Comparison of ENCODE assay signal across 19 cellular contexts in genomic region chr12:54917001-54917488, GRCh38.
DNase-seq lines count a peak whose midpoint lies in the region; ATAC-seq and TF ChIP-seq lines count a peak whose summit lies in the region.
"Had no signal": no experiment of that assay in that cellular context is flagged by ENCODE, and none has a peak within 500 bp of the region (broad histone marks: within the 10 kb centered on the region; RNA-seq: fewer than 3 reads in every experiment).

No MANE protein-coding gene starts in this region.

- no peak overlapping the region for H3K23ac ChIP-seq in H9 (ENCODE audit: insufficient read length, low read depth, low read length)

- H4K20me1 ChIP-seq in H9 (ENCODE audit: control insufficient read depth, insufficient read depth, insufficient read length), result no peaks in the 10 kb centered on the region
- H4K20me1 ChIP-seq: BLaER1 treated with 17β-estradiol and CSF1 and Interleukin-3, amounts not matched to agents 10 nM and 100 nM had no signal

- CTCF ChIA-PET in activated CD8-positive, alpha-beta memory T cell treated with anti-CD3 and anti-CD28 coated beads, Interleukin-2, amount 10 ng/mL, durations not matched to agents 7 days and 5 days (lab: Charles Lee), result no interaction called here

- H3K4me1 ChIP-seq in H9 (ENCODE audit: insufficient read depth, low read length), result no peaks in the 10 kb centered on the region
- H3K4me1 ChIP-seq in left ventricle myocardium inferior, result no peaks in the 10 kb centered on the region
- H3K4me1 ChIP-seq: A549; BLaER1 treated with 17β-estradiol and CSF1 and Interleukin-3, amounts not matched to agents 10 nM and 100 nM; HAP-1 had no signal

- H3K4me2 ChIP-seq in H9 (ENCODE audit: insufficient read depth, insufficient read length, low read length), result no peak overlapping the region
- H3K4me2 ChIP-seq: A549; BLaER1 treated with 17β-estradiol and CSF1 and Interleukin-3, amounts not matched to agents 10 nM and 100 nM had no signal

- H2BK5ac ChIP-seq in H9 (ENCODE audit: insufficient read length, low read length), result no peak overlapping the region

- no peak overlapping the region for H3K4ac ChIP-seq in H9 (ENCODE audit: low read depth, low read length)

- no peak overlapping the region for H3K14ac ChIP-seq in H9 (ENCODE audit: insufficient read depth, low read length)

- no peak overlapping the region for H3K56ac ChIP-seq in H9 (ENCODE audit: insufficient read length, low read depth, low read length)

- H3K79me2 ChIP-seq in H9 (ENCODE audit: insufficient read depth, low read length), result no peaks in the 10 kb centered on the region

- no peaks in the 10 kb centered on the region for H3K36me3 ChIP-seq in left ventricle myocardium inferior
- H3K36me3 ChIP-seq: BLaER1 treated with 17β-estradiol and CSF1 and Interleukin-3, amounts not matched to agents 10 nM and 100 nM; HAP-1 had no signal

- no peak overlapping the region for H3K27ac ChIP-seq in H9 (ENCODE audit: insufficient read length, low read depth, low read length)
- no peak overlapping the region for H3K27ac ChIP-seq in left ventricle myocardium inferior (replicated peaks)
- H3K27ac ChIP-seq: 22Rv1; A549; BLaER1 treated with 17β-estradiol and CSF1 and Interleukin-3, amounts not matched to agents 10 nM and 100 nM; GM23248; HL-60 had no signal

- no peaks in the 10 kb centered on the region for H3K27me3 ChIP-seq in H9 (ENCODE audit: insufficient read depth, low read length)
- H3K27me3 ChIP-seq in left ventricle myocardium inferior (ENCODE audit: low read depth), result peaks cover 10% of the 10 kb centered on the region
- H3K27me3 ChIP-seq: BLaER1 treated with 17β-estradiol and CSF1 and Interleukin-3, amounts not matched to agents 10 nM and 100 nM had no signal

- intact Hi-C loops in left ventricle myocardium inferior (cut with micrococcal nuclease), result no loop called here

- no peak overlapping the region for H4K91ac ChIP-seq in H9 (ENCODE audit: insufficient read length, low read depth, low read length)

- no peak overlapping the region for H2BK20ac ChIP-seq in H9 (ENCODE audit: low read depth, low read length, poor library complexity, severe bottlenecking)

- no peaks in the 10 kb centered on the region for H3K23me2 ChIP-seq in H9 (ENCODE audit: insufficient read length, low read depth, low read length, poor library complexity, severe bottlenecking)

- H3K9me3 Mint-ChIP-seq in H9, result peaks cover 7 to 11% of the 10 kb centered on the region in 2 experiments; a peak in 4 of 5 replicates
- H3K9me3 Mint-ChIP-seq in glutamatergic neuron (ENCODE audit: unreplicated experiment), result peaks cover 2% of the 10 kb centered on the region
- peaks cover 11% of the 10 kb centered on the region for H3K9me3 Mint-ChIP-seq in stimulated activated memory B cell treated with anti-CD40 and anti-IgM and Interleukin-4, amounts not matched to agents 10 μg/mL and 1 μg/mL and 100 μg/mL, for 72 hours
- H3K9me3 Mint-ChIP-seq in activated CD8-positive, alpha-beta memory T cell treated with anti-CD3 and anti-CD28 coated beads, Interleukin-2, amount 10 ng/mL, durations not matched to agents 7 days and 5 days (ENCODE audit: low read depth), result no peaks in the 10 kb centered on the region

- H3T11ph ChIP-seq in H9 (ENCODE audit: low read length), result no peak overlapping the region

- H2BK15ac ChIP-seq in H9 (ENCODE audit: low read depth, low read length), result no peak overlapping the region

- H3K27ac Mint-ChIP-seq in H9, result no peak overlapping the region; a peak in 1 of 7 replicates
- H3K27ac Mint-ChIP-seq in glutamatergic neuron (ENCODE audit: unreplicated experiment), result no peak overlapping the region
- H3K27ac Mint-ChIP-seq in stimulated activated memory B cell treated with anti-CD40 and anti-IgM and Interleukin-4, amounts not matched to agents 10 μg/mL and 1 μg/mL and 100 μg/mL, for 72 hours, result no peak overlapping the region
- H3K27ac Mint-ChIP-seq in activated CD8-positive, alpha-beta memory T cell treated with anti-CD3 and anti-CD28 coated beads, Interleukin-2, amount 10 ng/mL, durations not matched to agents 7 days and 5 days, result no peak overlapping the region
- H3K27ac Mint-ChIP-seq: B cell; CD8-positive, alpha-beta T cell had no signal

- peak; percentile 20 for ATAC-seq in stimulated activated memory B cell treated with anti-CD40 and anti-IgM and Interleukin-4, amounts not matched to agents 10 μg/mL and 1 μg/mL and 100 μg/mL, for 72 hours
- ATAC-seq in activated CD8-positive, alpha-beta memory T cell treated with anti-CD3 and anti-CD28 coated beads, Interleukin-2, amount 10 ng/mL, durations not matched to agents 7 days and 5 days, result no peak
- no peak for ATAC-seq in HG02571 (IDR thresholded peaks at IDR 0.05; ENCODE audit: unreplicated experiment)
- ATAC-seq: A549; CD8-positive, alpha-beta T cell had no signal

- peak; percentile 19 for DNase-seq in D341Med (ENCODE audit: low spot score)
- peak; percentile 36 for DNase-seq in H9
- peak; percentile 19 for DNase-seq in glutamatergic neuron
- no peak for DNase-seq in left ventricle myocardium inferior
- DNase-seq in activated CD8-positive, alpha-beta memory T cell treated with anti-CD3 and anti-CD28 coated beads, Interleukin-2, amount 10 ng/mL, durations not matched to agents 7 days and 5 days, result no peak
- DNase-seq: Calu3; CD8-positive, alpha-beta T cell; DMS 273 treated with DMSO at 0.1 percent for 48 hours; DMS53; DND-41; GM23248 had no signal

- H3K27me3 Mint-ChIP-seq in H9 (ENCODE audit: low read depth) (no peaks in the 10 kb centered on the region; the same call in 1 of the 2 replicates), glutamatergic neuron (ENCODE audit: unreplicated experiment) (no peaks in the 10 kb centered on the region)
- H3K27me3 Mint-ChIP-seq in stimulated activated memory B cell treated with anti-CD40 and anti-IgM and Interleukin-4, amounts not matched to agents 10 μg/mL and 1 μg/mL and 100 μg/mL, for 72 hours, result peaks cover 25% of the 10 kb centered on the region
- peaks cover 2% of the 10 kb centered on the region for H3K27me3 Mint-ChIP-seq in activated CD8-positive, alpha-beta memory T cell treated with anti-CD3 and anti-CD28 coated beads, Interleukin-2, amount 10 ng/mL, durations not matched to agents 7 days and 5 days
- H3K27me3 Mint-ChIP-seq: B cell had no signal

- H3K36me3 Mint-ChIP-seq in H9 (ENCODE audit: insufficient read depth in 1 of 3, low read depth in 3 of 3) (peaks cover 0 to 9% (median 5%) of the 10 kb centered on the region in 3 experiments; a peak in 4 of 7 replicates), glutamatergic neuron (ENCODE audit: unreplicated experiment) (peaks cover 6% of the 10 kb centered on the region)
- no peaks in the 10 kb centered on the region for H3K36me3 Mint-ChIP-seq in stimulated activated memory B cell treated with anti-CD40 and anti-IgM and Interleukin-4, amounts not matched to agents 10 μg/mL and 1 μg/mL and 100 μg/mL, for 72 hours
- H3K36me3 Mint-ChIP-seq in activated CD8-positive, alpha-beta memory T cell treated with anti-CD3 and anti-CD28 coated beads, Interleukin-2, amount 10 ng/mL, durations not matched to agents 7 days and 5 days, result no peaks in the 10 kb centered on the region
- H3K36me3 Mint-ChIP-seq: CD8-positive, alpha-beta T cell had no signal

- H3K18ac ChIP-seq in H9 (ENCODE audit: insufficient read length, low read depth, low read length), result no peak overlapping the region

- H2AK5ac ChIP-seq in H9 (ENCODE audit: insufficient read length, low read length), result no peak overlapping the region

- H3K4me3 ChIP-seq in left ventricle myocardium inferior, result no peak overlapping the region
- H3K4me3 ChIP-seq: A549; BLaER1 treated with 17β-estradiol and CSF1 and Interleukin-3, amounts not matched to agents 10 nM and 100 nM; GM23248; HAP-1 had no signal

- no peak overlapping the region for H4K5ac ChIP-seq in H9 (ENCODE audit: insufficient read length, low read depth, low read length)

- H3K9me3 ChIP-seq in H9 (ENCODE audit: control insufficient read depth, low read depth, low read length) (no peaks in the 10 kb centered on the region), left ventricle myocardium inferior (replicated peaks) (no peaks in the 10 kb centered on the region)
- H3K9me3 ChIP-seq: A549, HAP-1 had no signal

- no peaks in the 10 kb centered on the region for H3K79me1 ChIP-seq in H9 (ENCODE audit: insufficient read depth, low read depth, low read length, poor library complexity, severe bottlenecking)

- no peaks in the 10 kb centered on the region for H3K4me1 Mint-ChIP-seq in H9
- H3K4me1 Mint-ChIP-seq in glutamatergic neuron (ENCODE audit: low read depth, unreplicated experiment), result peaks cover 15% of the 10 kb centered on the region
- no peaks in the 10 kb centered on the region for H3K4me1 Mint-ChIP-seq in stimulated activated memory B cell treated with anti-CD40 and anti-IgM and Interleukin-4, amounts not matched to agents 10 μg/mL and 1 μg/mL and 100 μg/mL, for 72 hours
- H3K4me1 Mint-ChIP-seq in activated CD8-positive, alpha-beta memory T cell treated with anti-CD3 and anti-CD28 coated beads, Interleukin-2, amount 10 ng/mL, durations not matched to agents 7 days and 5 days, result no peaks in the 10 kb centered on the region
- H3K4me1 Mint-ChIP-seq: B cell had no signal

- H3K9ac ChIP-seq in H9 (ENCODE audit: extremely low read depth, insufficient read length, low read length), result no peak overlapping the region
- H3K9ac ChIP-seq: BLaER1 treated with 17β-estradiol and CSF1 and Interleukin-3, amounts not matched to agents 10 nM and 100 nM; GM23248 had no signal

- H2BK12ac ChIP-seq in H9 (ENCODE audit: insufficient read length, low read depth, low read length), result no peak overlapping the region

- no peak overlapping the region for H2AFZ ChIP-seq in H9 (ENCODE audit: low read length)
- H2AFZ ChIP-seq: GM23248 had no signal

- H2BK120ac ChIP-seq in H9 (ENCODE audit: low read depth, low read length, poor library complexity, severe bottlenecking), result no peak overlapping the region

- H3K4me3 Mint-ChIP-seq in H9, result no peak overlapping the region
- H3K4me3 Mint-ChIP-seq in glutamatergic neuron (ENCODE audit: unreplicated experiment), result no peak overlapping the region
- no peak overlapping the region for H3K4me3 Mint-ChIP-seq in stimulated activated memory B cell treated with anti-CD40 and anti-IgM and Interleukin-4, amounts not matched to agents 10 μg/mL and 1 μg/mL and 100 μg/mL, for 72 hours
- no peak overlapping the region for H3K4me3 Mint-ChIP-seq in activated CD8-positive, alpha-beta memory T cell treated with anti-CD3 and anti-CD28 coated beads, Interleukin-2, amount 10 ng/mL, durations not matched to agents 7 days and 5 days
- H3K4me3 Mint-ChIP-seq: B cell; CD8-positive, alpha-beta T cell had no signal

- no CpG with 5 or more reads among the region's 21 CpGs for WGBS in H9 (ENCODE audit: extremely low coverage, insufficient read length, low lambda C conversion rate)

- no peak overlapping the region for H4K8ac ChIP-seq in H9 (replicated peaks; ENCODE audit: insufficient read length, low read depth, low read length)

- no peak for TF ChIP-seq CTCF in H9 (conservative IDR thresholded peaks at IDR 0.05)
- TF ChIP-seq CTCF in glutamatergic neuron (IDR thresholded peaks at IDR 0.05; ENCODE audit: partially characterized antibody, unreplicated experiment), result no peak
- TF ChIP-seq CTCF in left ventricle myocardium inferior (IDR thresholded peaks at IDR 0.05; ENCODE audit: borderline replicate concordance), result no peak

Comparison
In these comparisons a context has a peak if more than half of its experiments do, and no peak if none do; other contexts are left out.
1. DNase-seq: peak in D341Med (single experiment), H9 (single experiment) and glutamatergic neuron (single experiment); none in left ventricle myocardium inferior (single experiment) and activated CD8-positive, alpha-beta memory T cell treated with anti-CD3 and anti-CD28 coated beads, Interleukin-2, amount 10 ng/mL, durations not matched to agents 7 days and 5 days (single experiment).